In genomic region chr1:105027838-105028471, GRCh38 we compare ENCODE assay signal across 17 cellular contexts.
A peak's percentile ranks its signal among the peaks of the same experiment; 100 is the strongest.
DNase-seq lines count a peak whose midpoint lies in the region; ATAC-seq and TF ChIP-seq lines count a peak whose summit lies in the region.
"Had no signal": no experiment of that assay in that cellular context is flagged by ENCODE, and none has a peak within 500 bp of the region (broad histone marks: within the 10 kb centered on the region; RNA-seq: fewer than 3 reads in every experiment).

No MANE protein-coding gene starts in this region.

- H3K4me1 Mint-ChIP-seq in activated T-helper 1 cell treated with anti-CD3 and anti-CD28 coated beads, Interleukin-12 subunit alpha, Interleukin-12 subunit beta, Interleukin-2, Interleukin-4 antibody, amounts not matched to agents 30 ng/mL and 10 ng/mL and 1 ng/mL, durations not matched to agents 14 hours and 24 hours and 36 hours (ENCODE audit: low read depth): no peaks in the 10 kb centered on the region
- H3K4me1 Mint-ChIP-seq: stimulated activated naive CD8-positive, alpha-beta T cell treated with anti-CD3 and anti-CD28 coated beads, Interleukin-15, amount 100 ng/mL, for 72 hours had no signal

- no peaks in the 10 kb centered on the region for H3K36me3 Mint-ChIP-seq in activated T-helper 1 cell treated with anti-CD3 and anti-CD28 coated beads, Interleukin-12 subunit alpha, Interleukin-12 subunit beta, Interleukin-2, Interleukin-4 antibody, amounts not matched to agents 30 ng/mL and 10 ng/mL and 1 ng/mL, durations not matched to agents 14 hours and 24 hours and 36 hours (ENCODE audit: low read depth)

- H3K9ac ChIP-seq in BLaER1: no peak overlapping the region

- H3K36me3 ChIP-seq in BLaER1 (no peaks in the 10 kb centered on the region), WERI-Rb-1 (no peaks in the 10 kb centered on the region)
- H3K36me3 ChIP-seq: esophagus squamous epithelium had no signal

- no peak overlapping the region for H3K4me3 ChIP-seq in BLaER1
- H3K4me3 ChIP-seq in WERI-Rb-1 (ENCODE audit: low read depth, low read length): no peak overlapping the region
- H3K4me3 ChIP-seq: coronary artery, esophagus squamous epithelium, skin epidermis had no signal

- no peaks in the 10 kb centered on the region for H4K20me1 ChIP-seq in BLaER1

- 0 out of 2 replicates have a peak, but pooled peaks have one; percentile 1 for TF ChIP-seq CTCF in WERI-Rb-1 (IDR thresholded peaks at IDR 0.05; ENCODE audit: low read depth, low read length)

- H3K9me3 ChIP-seq in BLaER1 (0 out of 2 replicates have a peak, but pooled peaks cover 5% of the 10 kb centered on the region), WERI-Rb-1 (ENCODE audit: severe bottlenecking) (no peaks in the 10 kb centered on the region)

- peaks cover 4% of the 10 kb centered on the region for H3K9me3 Mint-ChIP-seq in activated T-helper 1 cell treated with anti-CD3 and anti-CD28 coated beads, Interleukin-12 subunit alpha, Interleukin-12 subunit beta, Interleukin-2, Interleukin-4 antibody, amounts not matched to agents 30 ng/mL and 10 ng/mL and 1 ng/mL, durations not matched to agents 14 hours and 24 hours and 36 hours

- DNase-seq in WERI-Rb-1 (no peak), NK-92 (lab: John Stamatoyannopoulos, UW; ENCODE audit: unreplicated experiment) (no peak), NCI-H1694 treated with DMSO at 0.1 percent for 48 hours (lab: John Stamatoyannopoulos, UW) (no peak)
- DNase-seq in activated T-helper 1 cell treated with anti-CD3 and anti-CD28 coated beads, Interleukin-12 subunit alpha, Interleukin-12 subunit beta, Interleukin-2, Interleukin-4 antibody, amounts not matched to agents 30 ng/mL and 10 ng/mL and 1 ng/mL, durations not matched to agents 14 hours and 24 hours and 36 hours (ENCODE audit: low spot score): no peak
- no peak for DNase-seq in activated CD4-positive, alpha-beta T cell treated with anti-CD3 and anti-CD28 coated beads, Interleukin-2, amount 50 U/mL, for 4 hours
- DNase-seq: activated T-cell treated with anti-CD3 and anti-CD28 coated beads, Interleukin-2, amount 50 U/mL, for 1 hour; DMS153; esophagus squamous epithelium; KG1; NCI-H1436 treated with DMSO at 0.1 percent for 48 hours; nucleus accumbens; stimulated activated naive CD8-positive, alpha-beta T cell treated with anti-CD3 and anti-CD28 coated beads, Interleukin-15, amount 100 ng/mL, for 72 hours had no signal

- H3K27me3 Mint-ChIP-seq in activated T-helper 1 cell treated with anti-CD3 and anti-CD28 coated beads, Interleukin-12 subunit alpha, Interleukin-12 subunit beta, Interleukin-2, Interleukin-4 antibody, amounts not matched to agents 30 ng/mL and 10 ng/mL and 1 ng/mL, durations not matched to agents 14 hours and 24 hours and 36 hours (ENCODE audit: insufficient read depth): no peaks in the 10 kb centered on the region
- H3K27me3 Mint-ChIP-seq: stimulated activated naive CD8-positive, alpha-beta T cell treated with anti-CD3 and anti-CD28 coated beads, Interleukin-15, amount 100 ng/mL, for 72 hours had no signal

- H3K27me3 ChIP-seq in BLaER1 (no peaks in the 10 kb centered on the region), WERI-Rb-1 (ENCODE audit: insufficient read depth, low read depth, severe bottlenecking) (no peaks in the 10 kb centered on the region)
- H3K27me3 ChIP-seq: esophagus squamous epithelium had no signal

- no peak overlapping the region for H3K4me3 Mint-ChIP-seq in activated T-helper 1 cell treated with anti-CD3 and anti-CD28 coated beads, Interleukin-12 subunit alpha, Interleukin-12 subunit beta, Interleukin-2, Interleukin-4 antibody, amounts not matched to agents 30 ng/mL and 10 ng/mL and 1 ng/mL, durations not matched to agents 14 hours and 24 hours and 36 hours
- H3K4me3 Mint-ChIP-seq: stimulated activated naive CD8-positive, alpha-beta T cell treated with anti-CD3 and anti-CD28 coated beads, Interleukin-15, amount 100 ng/mL, for 72 hours had no signal

- H3K27ac Mint-ChIP-seq in activated T-helper 1 cell treated with anti-CD3 and anti-CD28 coated beads, Interleukin-12 subunit alpha, Interleukin-12 subunit beta, Interleukin-2, Interleukin-4 antibody, amounts not matched to agents 30 ng/mL and 10 ng/mL and 1 ng/mL, durations not matched to agents 14 hours and 24 hours and 36 hours: no peak overlapping the region
- H3K27ac Mint-ChIP-seq: stimulated activated naive CD8-positive, alpha-beta T cell treated with anti-CD3 and anti-CD28 coated beads, Interleukin-15, amount 100 ng/mL, for 72 hours had no signal

- ATAC-seq in GM18519 (IDR thresholded peaks at IDR 0.05; ENCODE audit: low FRiP score, unreplicated experiment) (peak; percentile 67), HG03432 (IDR thresholded peaks at IDR 0.05; ENCODE audit: unreplicated experiment) (peak; percentile 72)
- ATAC-seq: stimulated activated naive CD8-positive, alpha-beta T cell treated with anti-CD3 and anti-CD28 coated beads, Interleukin-15, amount 100 ng/mL, for 72 hours had no signal

- intact Hi-C loops in activated T-helper 1 cell treated with anti-CD3 and anti-CD28 coated beads, Interleukin-12 subunit alpha, Interleukin-12 subunit beta, Interleukin-2, Interleukin-4 antibody, amounts not matched to agents 30 ng/mL and 10 ng/mL and 1 ng/mL, durations not matched to agents 14 hours and 24 hours and 36 hours (cut with micrococcal nuclease): no loop called here

- peak overlapping the region; percentile 39; the same call in 1 of the 2 replicates for H3K27ac ChIP-seq in BLaER1
- no peak overlapping the region for H3K27ac ChIP-seq in WERI-Rb-1
- H3K27ac ChIP-seq: coronary artery, esophagus squamous epithelium, skin epidermis had no signal

- H3K4me2 ChIP-seq in BLaER1: no peak overlapping the region

- peaks cover 4% of the 10 kb centered on the region; the same call in 1 of the 2 replicates for H3K4me1 ChIP-seq in BLaER1
- H3K4me1 ChIP-seq: esophagus squamous epithelium had no signal
